In genomic region chr5:150644496-150644895, GRCh38 we compare ENCODE assay signal across 15 cellular contexts. TPM values are rescaled to one million over a fixed set of nuclear protein-coding genes. Genes with fewer than 3 reads are reported as not detected.
A peak's percentile ranks its signal among the peaks of the same experiment; 100 is the strongest.
DNase-seq lines count a peak whose midpoint lies in the region; ATAC-seq, FAIRE-seq and TF ChIP-seq lines count a peak whose summit lies in the region.
"Had no signal": no experiment of that assay in that cellular context is flagged by ENCODE, and none has a peak within 500 bp of the region (broad histone marks: within the 10 kb centered on the region; RNA-seq: fewer than 3 reads in every experiment).

No MANE protein-coding gene starts in this region.

- no peak overlapping the region for H3K4me3 Mint-ChIP-seq in CD4-positive, alpha-beta memory T cell
- H3K4me3 Mint-ChIP-seq: activated CD4-positive, alpha-beta memory T cell treated with anti-CD3 and anti-CD28 coated beads, Interleukin-2, amount 10 ng/mL, durations not matched to agents 7 days and 5 days had no signal

- H3K27ac ChIP-seq in HUES64 (ENCODE audit: low read depth, low read length): peak overlapping the region; percentile 14; the same call in 1 of the 2 replicates
- no peak overlapping the region for H3K27ac ChIP-seq in HepG2 (ENCODE audit: extremely low read length, insufficient read depth, low read length)
- H3K27ac ChIP-seq in spleen: peak overlapping the region in 7 of 8 donors; percentile 9 to 89 (median 83)
- no peak overlapping the region for H3K27ac ChIP-seq in CD4-positive, alpha-beta memory T cell (ENCODE audit: low read depth, low read length)
- H3K27ac ChIP-seq: HL-60, SK-N-MC had no signal

- no peak overlapping the region for H3K27ac Mint-ChIP-seq in CD4-positive, alpha-beta memory T cell
- H3K27ac Mint-ChIP-seq: activated CD4-positive, alpha-beta memory T cell treated with anti-CD3 and anti-CD28 coated beads, Interleukin-2, amount 10 ng/mL, durations not matched to agents 7 days and 5 days had no signal

- POLR2A ChIA-PET in HepG2 (lab: Yijun Ruan, JAX): interaction anchor here (0.6 to 1.5 kb wide), 2 partner anchors 9 to 56 kb away, joined by 3 read pairs; partner anchors contain the start of gene RBM22
- POLR2A ChIA-PET in CD4-positive, alpha-beta memory T cell (lab: Charles Lee; ENCODE audit: partially characterized antibody): no interaction called here

- H2AFZ ChIP-seq in HepG2 (ENCODE audit: low read length): no peak overlapping the region

- H3K79me2 ChIP-seq in HepG2 (ENCODE audit: insufficient read depth, low read length): no peaks in the 10 kb centered on the region

- H3K9me3 ChIP-seq in HUES64 (ENCODE audit: insufficient read depth, low read depth, low read length): no peaks in the 10 kb centered on the region
- H3K9me3 ChIP-seq in HepG2 (ENCODE audit: low read length): no peaks in the 10 kb centered on the region
- no peaks in the 10 kb centered on the region for H3K9me3 ChIP-seq in spleen
- no peaks in the 10 kb centered on the region for H3K9me3 ChIP-seq in CD4-positive, alpha-beta memory T cell (ENCODE audit: control insufficient read depth in 1 of 2, low read length in 2 of 2)

- H3K36me3 ChIP-seq in HUES64 (ENCODE audit: insufficient read depth, low read length) (no peaks in the 10 kb centered on the region), HepG2 (replicated peaks in 1 of 2; ENCODE audit: control insufficient read depth in 1 of 2, insufficient read depth in 2 of 2, low read length in 2 of 2) (no peaks in the 10 kb centered on the region), spleen (peaks cover 0 to 18% (median 9%) of the 10 kb centered on the region in 6 donors)
- no peaks in the 10 kb centered on the region for H3K36me3 ChIP-seq in CD4-positive, alpha-beta memory T cell (ENCODE audit: insufficient read depth, low read length)

- BruUV-seq in HepG2 (replicated peaks; lab: Mats Ljungman, UMichigan): no TSS peak

- no peak for TF ChIP-seq EP300 in HepG2 (IDR thresholded peaks at IDR 0.05; ENCODE audit: low read depth in 2 of 2, low read length in 2 of 2)
- TF ChIP-seq EP300 in HepG2 (CRISPR knock-in tag; IDR thresholded peaks at IDR 0.05; ENCODE audit: borderline replicate concordance): no peak

- H3K4me2 ChIP-seq in HepG2 (ENCODE audit: low read depth, low read length): 0 out of 2 replicates have a peak overlapping the region, but pooled peaks have one; percentile 12

- no peaks in the 10 kb centered on the region for H3K27me3 ChIP-seq in HUES64 (ENCODE audit: insufficient read depth, low read length)
- H3K27me3 ChIP-seq in HepG2 (ENCODE audit: control insufficient read depth in 1 of 2, insufficient read depth in 2 of 2, low read length in 2 of 2): 0 out of 5 replicates have a peak, but pooled peaks cover 0 to 3% of the 10 kb centered on the region in 2 experiments
- no peaks in the 10 kb centered on the region for H3K27me3 ChIP-seq in spleen (replicated peaks in 1 of 7)
- H3K27me3 ChIP-seq in CD4-positive, alpha-beta memory T cell (ENCODE audit: insufficient read depth, low read length): no peaks in the 10 kb centered on the region

- TF ChIP-seq RAD21 in HepG2 (CRISPR knock-in tag; IDR thresholded peaks at IDR 0.05): no peak

- DNase-seq in astrocyte of the hippocampus (ENCODE audit: low read depth, low spot score) (peak; percentile 67), HepG2 (ENCODE audit: low spot score) (peak; percentile 45), spleen (no peak), foreskin fibroblast (no peak), KG1 (lab: John Stamatoyannopoulos, UW) (no peak)
- DNase-seq in CD4-positive, alpha-beta memory T cell: no peak
- DNase-seq: activated CD4-positive, alpha-beta memory T cell treated with anti-CD3 and anti-CD28 coated beads, Interleukin-2, amount 10 ng/mL, durations not matched to agents 7 days and 5 days; foreskin melanocyte; GOT3; NCI-H1417 treated with DMSO at 0.1 percent for 48 hours; stimulated activated CD4-positive, alpha-beta T cell treated with anti-CD3 and anti-CD28 coated beads, Interleukin-4, amount 100 ng/mL, for 4 hours had no signal

- H3K27me3 Mint-ChIP-seq in CD4-positive, alpha-beta memory T cell: peaks cover 6% of the 10 kb centered on the region in 2 donors

- H3K4me1 ChIP-seq in HUES64 (ENCODE audit: insufficient read depth, low read length): peaks cover 27% of the 10 kb centered on the region
- peaks cover 56% of the 10 kb centered on the region for H3K4me1 ChIP-seq in HepG2 (ENCODE audit: insufficient read depth, low read length)
- peaks cover 23 to 100% (median 56%) of the 10 kb centered on the region in 6 donors for H3K4me1 ChIP-seq in spleen
- H3K4me1 ChIP-seq in CD4-positive, alpha-beta memory T cell (ENCODE audit: insufficient read depth, low read length): no peaks in the 10 kb centered on the region

- H3K4me3 ChIP-seq in HUES64 (ENCODE audit: low read length) (no peak overlapping the region), HepG2 (replicated peaks in 1 of 3; ENCODE audit: insufficient read depth in 1 of 3, low read depth in 2 of 3, low read length in 3 of 3) (no peak overlapping the region), spleen (no peak overlapping the region), foreskin fibroblast (ENCODE audit: low read depth in 1 of 2, low read length in 2 of 2) (no peak overlapping the region)
- H3K4me3 ChIP-seq in CD4-positive, alpha-beta memory T cell (ENCODE audit: low read length in 2 of 2): no peak overlapping the region
- H3K4me3 ChIP-seq: SK-N-MC had no signal

- TF ChIP-seq CTCF in HepG2 (CRISPR knock-in tag; IDR thresholded peaks at IDR 0.05) (no peak), spleen (IDR thresholded peaks at IDR 0.05 in 8 of 11, conservative IDR thresholded peaks at IDR 0.05 in 3 of 11) (no peak), foreskin fibroblast (IDR thresholded peaks at IDR 0.05; ENCODE audit: low read depth, low read length) (no peak)

- no peaks in the 10 kb centered on the region for H3K9me3 Mint-ChIP-seq in CD4-positive, alpha-beta memory T cell
- H3K9me3 Mint-ChIP-seq: activated CD4-positive, alpha-beta memory T cell treated with anti-CD3 and anti-CD28 coated beads, Interleukin-2, amount 10 ng/mL, durations not matched to agents 7 days and 5 days had no signal

- intact Hi-C loops in HepG2 (cut with micrococcal nuclease; ENCODE audit: unreplicated experiment): loop anchor here (5.0 kb wide), 1 partner anchor 312 kb away; no protein-coding TSS in a partner anchor
- intact Hi-C loops in spleen (cut with DNase I; ENCODE audit: low total_unique reads): no loop called here
- intact Hi-C loops in CD4-positive, alpha-beta memory T cell (cut with micrococcal nuclease): no loop called here

- no peaks in the 10 kb centered on the region for H3K36me3 Mint-ChIP-seq in CD4-positive, alpha-beta memory T cell

- no peaks in the 10 kb centered on the region for H4K20me1 ChIP-seq in HepG2 (ENCODE audit: insufficient read depth, low read length)

- no peak for FAIRE-seq in HepG2 (lab: Jason Lieb, UNC)

- no peaks in the 10 kb centered on the region for H3K4me1 Mint-ChIP-seq in CD4-positive, alpha-beta memory T cell
- H3K4me1 Mint-ChIP-seq: activated CD4-positive, alpha-beta memory T cell treated with anti-CD3 and anti-CD28 coated beads, Interleukin-2, amount 10 ng/mL, durations not matched to agents 7 days and 5 days had no signal

- in situ Hi-C loops in HepG2 (cut with HindIII; ENCODE audit: extremely low pct_ligation_motif_present, low pct_unique_long_range_greater_than_20kb): loop anchor here (5.0 kb wide), 1 partner anchor 62 kb away; no protein-coding TSS in a partner anchor

- TF ChIP-seq POLR2A in HepG2 (IDR thresholded peaks at IDR 0.05; ENCODE audit: insufficient read depth in 1 of 2, low read depth in 2 of 2, low read length in 2 of 2) (no peak), spleen (IDR thresholded peaks at IDR 0.05) (no peak)

- CTCF ChIA-PET in HepG2 (lab: Yijun Ruan, JAX; ENCODE audit: low intra/inter-chr PET ratio, low total read pairs): no interaction called here
- CTCF ChIA-PET in CD4-positive, alpha-beta memory T cell (lab: Charles Lee; ENCODE audit: partially characterized antibody): no interaction called here

- 85% methylated on average over 2 of the region's 2 CpGs for WGBS in HUES64
- WGBS in HepG2 (ENCODE audit: low lambda C conversion rate): 14% methylated on average over 2 of the region's 2 CpGs
- 49 to 69% (median 61%) methylated on average over 2 of the region's 2 CpGs for WGBS in spleen, 5 donors

- H3K9ac ChIP-seq in HUES64 (ENCODE audit: low read depth, low read length): no peak overlapping the region
- H3K9ac ChIP-seq in HepG2 (ENCODE audit: insufficient read depth, low read depth, low read length): no peak overlapping the region

- peak; percentile 28; the same call in 2 of the 3 replicates for ATAC-seq in HepG2
- no peak for ATAC-seq in HG02763 (IDR thresholded peaks at IDR 0.05; ENCODE audit: unreplicated experiment)

RNA-seq across cellular contexts. Expression of gene SYNPO, which starts 4.0 kb away (rescaled TPM):
- polyA plus RNA-seq in HUES64 (2013, experiment 1 of 2): 1.1 TPM
- polyA plus RNA-seq in HUES64 (2013, experiment 2 of 2): 2.7 TPM
- total RNA-seq in HepG2 (2016; rRNA removed; fragmentation: Illumina TruSeq; extraction: Trizol) (0.09 and 0.22 TPM in 2 replicates), spleen (100 to 1,000 TPM in 2 of 7 donors, 10 to 100 TPM in 5; 38.9 to 133 (median 68.9) TPM)
- total RNA-seq in HepG2 (2016; cell fraction: cytosol; rRNA removed; fragmentation: Illumina TruSeq; extraction: Trizol; ENCODE audit: low read depth): under 0.01 TPM in 1 of 2 replicates, not detected in the other
- 0.04 and 0.09 TPM in 2 replicates for total RNA-seq in HepG2 (2016; cell fraction: insoluble cytoplasmic fraction; rRNA removed; fragmentation: Illumina TruSeq; extraction: Trizol)
- 0.10 and 0.12 TPM in 2 replicates for total RNA-seq in HepG2 (2016; cell fraction: membrane; rRNA removed; fragmentation: Illumina TruSeq; extraction: Trizol)
- total RNA-seq in HepG2 (2016; cell fraction: nucleus; rRNA removed; fragmentation: Illumina TruSeq; extraction: Trizol): 0.16 and 0.25 TPM in 2 replicates
- polyA plus RNA-seq in HepG2 (2011; rRNA removed) (0.05 and 0.30 TPM in 2 replicates), spleen (10 to 100 TPM in 1 of 3 donors, 1 to 10 TPM in 2; 6.9 to 28.0 (median 9.3) TPM)
- polyA plus RNA-seq in HepG2 (2011; cell fraction: cytosol; rRNA removed): 0.04 and 0.07 TPM in 2 replicates
- polyA plus RNA-seq in HepG2 (2011; cell fraction: nucleus; rRNA removed): 0.33 and 0.42 TPM in 2 replicates
- polyA plus RNA-seq in HepG2 (2012): 0.07 and 0.19 TPM in 2 replicates
- 0.02 and 0.03 TPM in 2 replicates for polyA plus RNA-seq in HepG2 (2016; cell fraction: cytosol; fragmentation: Illumina TruSeq; extraction: Trizol; ENCODE audit: low read depth)
- 0.15 and 0.20 TPM in 2 replicates for polyA plus RNA-seq in HepG2 (2016; cell fraction: insoluble cytoplasmic fraction; fragmentation: Illumina TruSeq; extraction: Trizol; ENCODE audit: low read depth)
- polyA plus RNA-seq in HepG2 (2016; cell fraction: membrane; fragmentation: Illumina TruSeq; extraction: Trizol; ENCODE audit: low read depth): 0.03 and 0.05 TPM in 2 replicates
- 0.30 and 0.49 TPM in 2 replicates for polyA plus RNA-seq in HepG2 (2016; cell fraction: nucleus; fragmentation: Illumina TruSeq; extraction: Trizol; ENCODE audit: insufficient read depth, low read depth)
- 0.46 and 18.5 TPM in 2 replicates for polyA minus RNA-seq in HepG2 (2011; rRNA and poly(A)+ RNA removed; ENCODE audit: low replicate concordance)
- 0.30 and 0.70 TPM in 2 replicates for polyA minus RNA-seq in HepG2 (2011; cell fraction: cytosol; rRNA and poly(A)+ RNA removed)
- 0.39 and 0.62 TPM in 2 replicates for polyA minus RNA-seq in HepG2 (2011; cell fraction: nucleus; rRNA and poly(A)+ RNA removed)
- under 1 TPM in 1 of 2 experiments, not detected in 1; 0.06 TPM for total RNA-seq in CD4-positive, alpha-beta memory T cell
- not detected for polyA plus RNA-seq in CD4-positive, alpha-beta memory T cell

RNA-seq across cellular contexts. Expression of gene MYOZ3, which starts 16.6 kb away (rescaled TPM):
- 11.3 TPM for polyA plus RNA-seq in HUES64 (2013, experiment 1 of 2)
- 11.5 TPM for polyA plus RNA-seq in HUES64 (2013, experiment 2 of 2)
- total RNA-seq in HepG2 (2016; rRNA removed; fragmentation: Illumina TruSeq; extraction: Trizol): not detected in 2 replicates
- not detected in 2 replicates for total RNA-seq in HepG2 (2016; cell fraction: cytosol; rRNA removed; fragmentation: Illumina TruSeq; extraction: Trizol; ENCODE audit: low read depth)
- not detected in 2 replicates for total RNA-seq in HepG2 (2016; cell fraction: insoluble cytoplasmic fraction; rRNA removed; fragmentation: Illumina TruSeq; extraction: Trizol)
- total RNA-seq in HepG2 (2016; cell fraction: membrane; rRNA removed; fragmentation: Illumina TruSeq; extraction: Trizol): not detected in 2 replicates
- not detected in 2 replicates for total RNA-seq in HepG2 (2016; cell fraction: nucleus; rRNA removed; fragmentation: Illumina TruSeq; extraction: Trizol)
- 0.05 TPM in 1 of 2 replicates, not detected in the other for polyA plus RNA-seq in HepG2 (2011; rRNA removed)
- polyA plus RNA-seq in HepG2 (2011; cell fraction: cytosol; rRNA removed): not detected in 2 replicates
- polyA plus RNA-seq in HepG2 (2011; cell fraction: nucleus; rRNA removed): not detected in 2 replicates
- 0.05 TPM in 1 of 2 replicates, not detected in the other for polyA plus RNA-seq in HepG2 (2012)
- not detected in 2 replicates for polyA plus RNA-seq in HepG2 (2016; cell fraction: cytosol; fragmentation: Illumina TruSeq; extraction: Trizol; ENCODE audit: low read depth)
- not detected in 2 replicates for polyA plus RNA-seq in HepG2 (2016; cell fraction: insoluble cytoplasmic fraction; fragmentation: Illumina TruSeq; extraction: Trizol; ENCODE audit: low read depth)
- polyA plus RNA-seq in HepG2 (2016; cell fraction: membrane; fragmentation: Illumina TruSeq; extraction: Trizol; ENCODE audit: low read depth): not detected in 2 replicates
- polyA plus RNA-seq in HepG2 (2016; cell fraction: nucleus; fragmentation: Illumina TruSeq; extraction: Trizol; ENCODE audit: insufficient read depth, low read depth): not detected in 2 replicates
- 0.05 TPM in 1 of 2 replicates, not detected in the other for polyA minus RNA-seq in HepG2 (2011; rRNA and poly(A)+ RNA removed; ENCODE audit: low replicate concordance)
- polyA minus RNA-seq in HepG2 (2011; cell fraction: cytosol; rRNA and poly(A)+ RNA removed): not detected in 2 replicates
- polyA minus RNA-seq in HepG2 (2011; cell fraction: nucleus; rRNA and poly(A)+ RNA removed): not detected in 2 replicates
- total RNA-seq in spleen: 1 to 10 TPM in 3 of 7 donors, under 1 TPM in 3, not detected in 1; 0.26 to 1.2 (median 0.81) TPM
- polyA plus RNA-seq in spleen: under 1 TPM; 0.04 to 0.32 (median 0.14) TPM
- not detected for total RNA-seq in CD4-positive, alpha-beta memory T cell
- polyA plus RNA-seq in CD4-positive, alpha-beta memory T cell: not detected

RNA-seq across cellular contexts. Expression of gene RBM22, which starts 56.4 kb away (rescaled TPM):
- polyA plus RNA-seq in HUES64 (2013, experiment 1 of 2): 36.5 TPM
- 35.6 TPM for polyA plus RNA-seq in HUES64 (2013, experiment 2 of 2)
- total RNA-seq in HepG2 (2016; rRNA removed; fragmentation: Illumina TruSeq; extraction: Trizol) (27.7 and 28.3 TPM in 2 replicates), spleen (10 to 100 TPM; 52.3 to 66.9 (median 59.6) TPM)
- total RNA-seq in HepG2 (2016; cell fraction: cytosol; rRNA removed; fragmentation: Illumina TruSeq; extraction: Trizol; ENCODE audit: low read depth): 5.7 and 6.4 TPM in 2 replicates
- total RNA-seq in HepG2 (2016; cell fraction: insoluble cytoplasmic fraction; rRNA removed; fragmentation: Illumina TruSeq; extraction: Trizol): 23.8 and 26.3 TPM in 2 replicates
- 11.5 and 11.9 TPM in 2 replicates for total RNA-seq in HepG2 (2016; cell fraction: membrane; rRNA removed; fragmentation: Illumina TruSeq; extraction: Trizol)
- 27.4 and 28.2 TPM in 2 replicates for total RNA-seq in HepG2 (2016; cell fraction: nucleus; rRNA removed; fragmentation: Illumina TruSeq; extraction: Trizol)
- polyA plus RNA-seq in HepG2 (2011; rRNA removed) (27.3 and 35.0 TPM in 2 replicates), spleen (10 to 100 TPM; 31.4 to 47.3 (median 45.3) TPM)
- 12.7 and 16.9 TPM in 2 replicates for polyA plus RNA-seq in HepG2 (2011; cell fraction: cytosol; rRNA removed)
- polyA plus RNA-seq in HepG2 (2011; cell fraction: nucleus; rRNA removed): 42.7 and 44.5 TPM in 2 replicates
- 25.4 and 28.8 TPM in 2 replicates for polyA plus RNA-seq in HepG2 (2012)
- polyA plus RNA-seq in HepG2 (2016; cell fraction: cytosol; fragmentation: Illumina TruSeq; extraction: Trizol; ENCODE audit: low read depth): 2.7 and 3.2 TPM in 2 replicates
- polyA plus RNA-seq in HepG2 (2016; cell fraction: insoluble cytoplasmic fraction; fragmentation: Illumina TruSeq; extraction: Trizol; ENCODE audit: low read depth): 34.5 and 39.1 TPM in 2 replicates
- 7.7 and 9.1 TPM in 2 replicates for polyA plus RNA-seq in HepG2 (2016; cell fraction: membrane; fragmentation: Illumina TruSeq; extraction: Trizol; ENCODE audit: low read depth)
- 43.5 and 48.3 TPM in 2 replicates for polyA plus RNA-seq in HepG2 (2016; cell fraction: nucleus; fragmentation: Illumina TruSeq; extraction: Trizol; ENCODE audit: insufficient read depth, low read depth)
- 9.8 and 27.6 TPM in 2 replicates for polyA minus RNA-seq in HepG2 (2011; rRNA and poly(A)+ RNA removed; ENCODE audit: low replicate concordance)
- polyA minus RNA-seq in HepG2 (2011; cell fraction: cytosol; rRNA and poly(A)+ RNA removed): 12.1 and 16.2 TPM in 2 replicates
- polyA minus RNA-seq in HepG2 (2011; cell fraction: nucleus; rRNA and poly(A)+ RNA removed): 43.9 and 49.9 TPM in 2 replicates
- 10 to 100 TPM; 91.0 to 91.2 TPM for total RNA-seq in CD4-positive, alpha-beta memory T cell
- polyA plus RNA-seq in CD4-positive, alpha-beta memory T cell: 10 to 100 TPM; 52.4 to 69.4 TPM

Comparison
In these comparisons a context has a peak if more than half of its experiments do, and no peak if none do; other contexts are left out.
1. H3K27ac ChIP-seq: peak in HUES64 (single experiment) and spleen (7 of 8); none in HepG2 (single experiment) and CD4-positive, alpha-beta memory T cell (single experiment).
2. DNase-seq: peak in astrocyte of the hippocampus (single experiment) and HepG2 (single experiment); none in spleen (single experiment), CD4-positive, alpha-beta memory T cell (0 of 5), foreskin fibroblast (0 of 2) and KG1 (single experiment).
3. RNA of gene SYNPO, which starts 4.0 kb away (total RNA-seq): 38.9 to 133 TPM in spleen; under 0.01 to 0.25 TPM in HepG2 and 0.06 TPM in CD4-positive, alpha-beta memory T cell; every median in the first group is over 10 times any median in the second.